21 cellular contexts compared by ENCODE assay signal in genomic region chr18:59884331-59884730, GRCh38. TPM values are rescaled to one million over a fixed set of nuclear protein-coding genes. Genes with fewer than 3 reads are reported as not detected.
DNase-seq lines count a peak whose midpoint lies in the region; ATAC-seq and TF ChIP-seq lines count a peak whose summit lies in the region.
"Had no signal": no experiment of that assay in that cellular context is flagged by ENCODE, and none has a peak within 500 bp of the region (broad histone marks: within the 10 kb centered on the region; RNA-seq: fewer than 3 reads in every experiment).

No MANE protein-coding gene starts in this region.

- intact Hi-C loops in natural killer cell (cut with micrococcal nuclease) (loop anchor here (2.0 to 5.0 kb wide), 2 partner anchors 14 to 33 kb away; partner anchors contain the start of gene PMAIP1), breast epithelium (cut with DNase I; ENCODE audit: low total_unique reads) (no loop called here), CD14-positive monocyte (cut with micrococcal nuclease) (loop anchor here in 1 of 2 donors (10.0 kb wide), 1 partner anchor 60 kb away; no protein-coding TSS in a partner anchor)

- DNase-seq in natural killer cell treated with Interleukin-12 subunit alpha and Interleukin-12 subunit beta and Interleukin-15 and Interleukin-18, amount 100 ng/mL, for 72 hours (ENCODE audit: low spot score) = no peak
- DNase-seq in natural killer cell = no peak
- DNase-seq in NCI-H526 treated with DMSO at 0.1 percent for 48 hours (lab: John Stamatoyannopoulos, UW) = peak; percentile 77
- no peak for DNase-seq in effector memory CD8-positive, alpha-beta T cell
- no peak for DNase-seq in breast epithelium (ENCODE audit: low spot score in 2 of 2)
- DNase-seq in CD14-positive monocyte (ENCODE audit: low spot score) = no peak
- DNase-seq: BE2C; CD4-positive, alpha-beta memory T cell; DMS79; GM23248; MM.1S; NCI-H1105; NCI-H1694; NCI-H524 treated with DMSO at 0.1 percent for 48 hours; Right ventricle myocardium superior; SW 1271 had no signal

- H3K36me3 Mint-ChIP-seq in natural killer cell treated with Interleukin-12 subunit alpha and Interleukin-12 subunit beta and Interleukin-15 and Interleukin-18, amount 100 ng/mL, for 72 hours = no peaks in the 10 kb centered on the region
- no peaks in the 10 kb centered on the region for H3K36me3 Mint-ChIP-seq in natural killer cell
- peaks cover 3% of the 10 kb centered on the region for H3K36me3 Mint-ChIP-seq in effector memory CD8-positive, alpha-beta T cell (ENCODE audit: insufficient read depth)
- no peaks in the 10 kb centered on the region for H3K36me3 Mint-ChIP-seq in stimulated activated memory B cell treated with anti-CD40 and anti-IgM and Interleukin-4, amounts not matched to agents 10 μg/mL and 1 μg/mL and 100 μg/mL, for 72 hours
- no peaks in the 10 kb centered on the region for H3K36me3 Mint-ChIP-seq in CD14-positive monocyte
- H3K36me3 Mint-ChIP-seq: CD4-positive, alpha-beta memory T cell had no signal

- no peak overlapping the region for H3K27ac ChIP-seq in breast epithelium
- H3K27ac ChIP-seq: 22Rv1, GM23248, HL-60 had no signal

- peak overlapping the region; percentile 21 to 46 for H3K27ac Mint-ChIP-seq in natural killer cell treated with Interleukin-12 subunit alpha and Interleukin-12 subunit beta and Interleukin-15 and Interleukin-18, amount 100 ng/mL, for 72 hours
- H3K27ac Mint-ChIP-seq in natural killer cell (peak overlapping the region in 1 of 2 donors; percentile 85), CD14-positive monocyte (no peak overlapping the region)
- H3K27ac Mint-ChIP-seq in effector memory CD8-positive, alpha-beta T cell = peak overlapping the region; percentile 29 to 41
- peak overlapping the region; percentile 30 for H3K27ac Mint-ChIP-seq in stimulated activated memory B cell treated with anti-CD40 and anti-IgM and Interleukin-4, amounts not matched to agents 10 μg/mL and 1 μg/mL and 100 μg/mL, for 72 hours
- H3K27ac Mint-ChIP-seq: CD4-positive, alpha-beta memory T cell had no signal

- no peaks in the 10 kb centered on the region for H3K27me3 ChIP-seq in breast epithelium
- H3K27me3 ChIP-seq: BE2C had no signal

- no peaks in the 10 kb centered on the region for H3K4me1 ChIP-seq in breast epithelium
- H3K4me1 ChIP-seq: BE2C, HAP-1 had no signal

- H3K27me3 Mint-ChIP-seq in natural killer cell treated with Interleukin-12 subunit alpha and Interleukin-12 subunit beta and Interleukin-15 and Interleukin-18, amount 100 ng/mL, for 72 hours = no peaks in the 10 kb centered on the region
- H3K27me3 Mint-ChIP-seq in natural killer cell (ENCODE audit: low read depth in 2 of 2) (no peaks in the 10 kb centered on the region), CD14-positive monocyte (ENCODE audit: low read depth in 3 of 3) (no peaks in the 10 kb centered on the region)
- H3K27me3 Mint-ChIP-seq in effector memory CD8-positive, alpha-beta T cell = no peaks in the 10 kb centered on the region
- no peaks in the 10 kb centered on the region for H3K27me3 Mint-ChIP-seq in stimulated activated memory B cell treated with anti-CD40 and anti-IgM and Interleukin-4, amounts not matched to agents 10 μg/mL and 1 μg/mL and 100 μg/mL, for 72 hours
- H3K27me3 Mint-ChIP-seq: CD4-positive, alpha-beta memory T cell had no signal

- TF ChIP-seq POLR2A in breast epithelium (IDR thresholded peaks at IDR 0.05) = no peak

- no peaks in the 10 kb centered on the region for H3K36me3 ChIP-seq in breast epithelium
- H3K36me3 ChIP-seq: BE2C, HAP-1 had no signal

- no peak for TF ChIP-seq CTCF in natural killer cell (IDR thresholded peaks at IDR 0.05)
- no peak for TF ChIP-seq CTCF in breast epithelium (IDR thresholded peaks at IDR 0.05)
- TF ChIP-seq CTCF in CD14-positive monocyte (IDR thresholded peaks at IDR 0.05) = no peak

- H3K9me3 ChIP-seq in breast epithelium = no peaks in the 10 kb centered on the region
- H3K9me3 ChIP-seq: BE2C, HAP-1 had no signal

- H3K4me1 Mint-ChIP-seq in natural killer cell treated with Interleukin-12 subunit alpha and Interleukin-12 subunit beta and Interleukin-15 and Interleukin-18, amount 100 ng/mL, for 72 hours (ENCODE audit: low read depth in 2 of 2) = peaks cover 39 to 52% of the 10 kb centered on the region in 2 donors
- H3K4me1 Mint-ChIP-seq in natural killer cell = peaks cover 42 to 43% of the 10 kb centered on the region in 2 donors
- peaks cover 18 to 22% of the 10 kb centered on the region in 2 donors for H3K4me1 Mint-ChIP-seq in effector memory CD8-positive, alpha-beta T cell (ENCODE audit: low read depth in 2 of 2)
- peaks cover 37% of the 10 kb centered on the region for H3K4me1 Mint-ChIP-seq in stimulated activated memory B cell treated with anti-CD40 and anti-IgM and Interleukin-4, amounts not matched to agents 10 μg/mL and 1 μg/mL and 100 μg/mL, for 72 hours
- H3K4me1 Mint-ChIP-seq in CD14-positive monocyte = peaks cover 46% of the 10 kb centered on the region

- ATAC-seq in natural killer cell treated with Interleukin-12 subunit alpha and Interleukin-12 subunit beta and Interleukin-15 and Interleukin-18, amount 100 ng/mL, for 72 hours = no peak
- ATAC-seq in natural killer cell (no peak), GM19452 (IDR thresholded peaks at IDR 0.05; ENCODE audit: unreplicated experiment) (no peak)
- ATAC-seq in effector memory CD8-positive, alpha-beta T cell (replicated peaks) = no peak
- ATAC-seq in stimulated activated memory B cell treated with anti-CD40 and anti-IgM and Interleukin-4, amounts not matched to agents 10 μg/mL and 1 μg/mL and 100 μg/mL, for 72 hours = no peak

- no peaks in the 10 kb centered on the region for H3K9me3 Mint-ChIP-seq in natural killer cell treated with Interleukin-12 subunit alpha and Interleukin-12 subunit beta and Interleukin-15 and Interleukin-18, amount 100 ng/mL, for 72 hours
- no peaks in the 10 kb centered on the region for H3K9me3 Mint-ChIP-seq in natural killer cell
- H3K9me3 Mint-ChIP-seq in effector memory CD8-positive, alpha-beta T cell = no peaks in the 10 kb centered on the region
- no peaks in the 10 kb centered on the region for H3K9me3 Mint-ChIP-seq in stimulated activated memory B cell treated with anti-CD40 and anti-IgM and Interleukin-4, amounts not matched to agents 10 μg/mL and 1 μg/mL and 100 μg/mL, for 72 hours
- peaks cover 0 to 2% (median 0%) of the 10 kb centered on the region in 7 donors for H3K9me3 Mint-ChIP-seq in CD14-positive monocyte

- peak overlapping the region; percentile 0 for H3K4me3 Mint-ChIP-seq in natural killer cell treated with Interleukin-12 subunit alpha and Interleukin-12 subunit beta and Interleukin-15 and Interleukin-18, amount 100 ng/mL, for 72 hours
- no peak overlapping the region for H3K4me3 Mint-ChIP-seq in natural killer cell
- H3K4me3 Mint-ChIP-seq in effector memory CD8-positive, alpha-beta T cell = no peak overlapping the region
- H3K4me3 Mint-ChIP-seq in stimulated activated memory B cell treated with anti-CD40 and anti-IgM and Interleukin-4, amounts not matched to agents 10 μg/mL and 1 μg/mL and 100 μg/mL, for 72 hours = no peak overlapping the region
- no peak overlapping the region for H3K4me3 Mint-ChIP-seq in CD14-positive monocyte
- H3K4me3 Mint-ChIP-seq: CD4-positive, alpha-beta memory T cell had no signal

- no peak overlapping the region for H3K4me3 ChIP-seq in breast epithelium
- H3K4me3 ChIP-seq: GM23248, HAP-1 had no signal

RNA-seq across cellular contexts. Expression of gene PMAIP1, which starts 15.5 kb away (rescaled TPM):
- 10 to 100 TPM; 48.8 to 76.0 TPM for total RNA-seq in natural killer cell treated with Interleukin-12 subunit alpha and Interleukin-12 subunit beta and Interleukin-15 and Interleukin-18, amount 100 ng/mL, for 72 hours
- total RNA-seq in natural killer cell (100 to 1,000 TPM; 211 to 514 (median 264) TPM), breast epithelium (1 to 10 TPM; 1.1 to 7.5 (median 5.3) TPM)
- polyA plus RNA-seq in CD14-positive monocyte = 10 to 100 TPM; 55.7 to 56.6 TPM
- total RNA-seq: Right ventricle myocardium superior had no signal

Comparison
In these comparisons a context has a peak if more than half of its experiments do, and no peak if none do; other contexts are left out.
1. H3K27ac Mint-ChIP-seq: peak in natural killer cell treated with Interleukin-12 subunit alpha and Interleukin-12 subunit beta and Interleukin-15 and Interleukin-18, amount 100 ng/mL, for 72 hours (2 of 2), effector memory CD8-positive, alpha-beta T cell (2 of 2) and stimulated activated memory B cell treated with anti-CD40 and anti-IgM and Interleukin-4, amounts not matched to agents 10 μg/mL and 1 μg/mL and 100 μg/mL, for 72 hours (single experiment); none in CD14-positive monocyte (0 of 7).
2. RNA of gene PMAIP1, which starts 15.5 kb away (total RNA-seq): 211 to 514 TPM in natural killer cell and 48.8 to 76.0 TPM in natural killer cell treated with Interleukin-12 subunit alpha and Interleukin-12 subunit beta and Interleukin-15 and Interleukin-18, amount 100 ng/mL, for 72 hours; 1.1 to 7.5 TPM in breast epithelium; every median in the first group is over 4 times any median in the second.